20 cellular contexts compared by ENCODE assay signal in genomic region chr4:122706511-122706910, GRCh38.
"Had no signal": no experiment of that assay in that cellular context is flagged by ENCODE, and none has a peak within 500 bp of the region (broad histone marks: within the 10 kb centered on the region; RNA-seq: fewer than 3 reads in every experiment).

No MANE protein-coding gene starts in this region.

- H3K27ac Mint-ChIP-seq: activated naive CD8-positive, alpha-beta T cell treated with anti-CD3 and anti-CD28 coated beads for 36 hours; T-cell; WTC11 had no signal

- H3K9me3 Mint-ChIP-seq: activated naive CD8-positive, alpha-beta T cell treated with anti-CD3 and anti-CD28 coated beads for 36 hours; T-cell; WTC11 had no signal

- H3K4me3 Mint-ChIP-seq: activated naive CD8-positive, alpha-beta T cell treated with anti-CD3 and anti-CD28 coated beads for 36 hours; T-cell; WTC11 had no signal

- DNase-seq: activated CD4-positive, CD25-positive, alpha-beta regulatory T cell treated with anti-CD3 and anti-CD28 coated beads, Interleukin-2, amount 50 U/mL, for 72 hours; activated naive CD8-positive, alpha-beta T cell treated with anti-CD3 and anti-CD28 coated beads for 36 hours; activated T-cell treated with anti-CD3 and anti-CD28 coated beads for 4 hours; brain microvascular endothelial cell; Kasumi-1; KBM-7; NCI-H1105 treated with DMSO at 0.1 percent for 48 hours; NCI-H1436 treated with DMSO at 0.1 percent for 48 hours; NCI-H187; NCI-H2081; NCI-H510A treated with DMSO at 0.1 percent for 48 hours; NCI-H69; NK-92 treated with Interleukin-12 subunit alpha and Interleukin-12 subunit beta, amount 100 ng/mL, for 24 hours; OCI-M1; RPMI8226; T-cell; T-helper 9 cell had no signal

- H3K36me3 Mint-ChIP-seq: T-cell, WTC11 had no signal

- ATAC-seq: Panc1, Right ventricle myocardium inferior, T-cell, WTC11 had no signal
